ENCODE assay signal across 1 cellular context in genomic region chr3:40432793-40433192, GRCh38.
TF ChIP-seq lines count a peak whose summit lies in the region.

No MANE protein-coding gene starts in this region.

TF ChIP-seq in K562, 482 proteins besides CTCF, POLR2A, EP300 and RAD21:
- TF ChIP-seq SMARCC2 (IDR thresholded peaks at IDR 0.05; ENCODE audit: low read depth) (no peak), ARID2 (IDR thresholded peaks at IDR 0.05) (peak; percentile 70; the same call in 1 of the 2 replicates), SMC3 (conservative IDR thresholded peaks at IDR 0.05; ENCODE audit: insufficient read depth, low read depth, low read length) (peak; percentile 69), DEAF1 (CRISPR knock-in tag; IDR thresholded peaks at IDR 0.05) (peak; percentile 58)
